In genomic region chr2:120331903-120332302, GRCh38 we compare ENCODE assay signal across 20 cellular contexts. TPM values are rescaled to one million over a fixed set of nuclear protein-coding genes. Genes with fewer than 3 reads are reported as not detected.
"Had no signal": no experiment of that assay in that cellular context is flagged by ENCODE, and none has a peak within 500 bp of the region (broad histone marks: within the 10 kb centered on the region; RNA-seq: fewer than 3 reads in every experiment).

No MANE protein-coding gene starts in this region.

- ATAC-seq: effector memory CD8-positive, alpha-beta T cell; mucosa of descending colon; naive thymus-derived CD8-positive, alpha-beta T cell had no signal

- H3K4me1 ChIP-seq: esophagus muscularis mucosa, foreskin keratinocyte, psoas muscle, stomach had no signal

- H3K27ac ChIP-seq: epithelial cell of prostate, esophagus muscularis mucosa, foreskin keratinocyte, neutrophil, psoas muscle, stomach had no signal

- H3K4me3 ChIP-seq: esophagus muscularis mucosa, mucosa of descending colon, psoas muscle, stomach had no signal

- H3K9me3 ChIP-seq: esophagus muscularis mucosa, mucosa of descending colon, neutrophil, psoas muscle, stomach had no signal

- H3K36me3 ChIP-seq: esophagus muscularis mucosa, neutrophil, stomach had no signal

- DNase-seq: effector memory CD8-positive, alpha-beta T cell; foreskin keratinocyte; immature natural killer cell; left cardiac atrium; mammary epithelial cell; mucosa of descending colon; naive thymus-derived CD8-positive, alpha-beta T cell; retina; small intestine; stimulated activated CD4-positive, alpha-beta T cell treated with anti-CD3 and anti-CD28 coated beads, Interleukin-12 subunit alpha, Interleukin-12 subunit beta, amount 100 ng/mL, for 4 hours; stimulated activated naive CD4-positive, alpha-beta T cell; stomach; substantia nigra; trophoblast cell had no signal

- FAIRE-seq: keratinocyte, small intestine had no signal

RNA-seq across cellular contexts. Expression of gene INHBB, which starts 14.0 kb away (rescaled TPM):
- total RNA-seq: foreskin keratinocyte; naive thymus-derived CD8-positive, alpha-beta T cell had no signal
- polyA plus RNA-seq: foreskin keratinocyte; immature natural killer cell; keratinocyte; naive thymus-derived CD8-positive, alpha-beta T cell; neural cell had no signal
